In genomic region chr16:74451951-74452758, GRCh38 we compare ENCODE assay signal across 10 cellular contexts. TPM values are rescaled to one million over a fixed set of nuclear protein-coding genes. Genes with fewer than 3 reads are reported as not detected.
DNase-seq lines count a peak whose midpoint lies in the region; ATAC-seq and TF ChIP-seq lines count a peak whose summit lies in the region.
"Had no signal": no experiment of that assay in that cellular context is flagged by ENCODE, and none has a peak within 500 bp of the region (broad histone marks: within the 10 kb centered on the region; RNA-seq: fewer than 3 reads in every experiment).

No MANE protein-coding gene starts in this region.

- POLR2A ChIA-PET in PC-9 (lab: Charles Lee; ENCODE audit: unreplicated experiment): no interaction called here
- POLR2A ChIA-PET in CD4-positive, alpha-beta T cell (lab: Charles Lee): no interaction called here
- POLR2A ChIA-PET in activated CD4-positive, alpha-beta T cell treated with anti-CD3 and anti-CD28 coated beads for 36 hours (lab: Charles Lee): no interaction called here

- H3K27ac ChIP-seq in PC-9: no peak overlapping the region
- peak overlapping the region; percentile 24 for H3K27ac ChIP-seq in vagina
- H3K27ac ChIP-seq in CD4-positive, alpha-beta T cell (ENCODE audit: low read depth, low read length): no peak overlapping the region

- no peak for DNase-seq in stimulated activated naive CD8-positive, alpha-beta T cell treated with anti-CD3 and anti-CD28 coated beads, Interleukin-15, Interleukin-2, amounts not matched to agents 100 U/mL and 50 U/mL, for 24 hours
- DNase-seq in stimulated activated naive CD8-positive, alpha-beta T cell treated with anti-CD3 and anti-CD28 coated beads, Interleukin-15, amount 100 ng/mL, for 72 hours: no peak
- DNase-seq in PC-9 (no peak), vagina (ENCODE audit: extremely low spot score in 2 of 2) (no peak), NCI-H187 (lab: John Stamatoyannopoulos, UW) (no peak)
- DNase-seq in CD4-positive, alpha-beta T cell: no peak
- no peak for DNase-seq in activated CD4-positive, alpha-beta T cell treated with anti-CD3 and anti-CD28 coated beads for 36 hours
- DNase-seq: NCI-H2081 had no signal

- H3K4me3 Mint-ChIP-seq in stimulated activated naive CD8-positive, alpha-beta T cell treated with anti-CD3 and anti-CD28 coated beads, Interleukin-15, amount 100 ng/mL, for 72 hours: no peak overlapping the region
- H3K4me3 Mint-ChIP-seq in CD4-positive, alpha-beta T cell: no peak overlapping the region
- H3K4me3 Mint-ChIP-seq in activated CD4-positive, alpha-beta T cell treated with anti-CD3 and anti-CD28 coated beads for 36 hours: no peak overlapping the region

- intact Hi-C loops in PC-9 (cut with micrococcal nuclease; ENCODE audit: unreplicated experiment): no loop called here
- intact Hi-C loops in vagina (cut with DNase I): loop anchor here (10.0 kb wide), 1 partner anchor 1327 kb away; no protein-coding TSS in a partner anchor
- intact Hi-C loops in CD4-positive, alpha-beta T cell (cut with DNase I, micrococcal nuclease): no loop called here
- intact Hi-C loops in activated CD4-positive, alpha-beta T cell treated with anti-CD3 and anti-CD28 coated beads for 36 hours (cut with DNase I, micrococcal nuclease): no loop called here

- peaks cover 28% of the 10 kb centered on the region; the same call in 1 of the 2 replicates for H3F3A ChIP-seq in PC-9 (ENCODE audit: insufficient read depth, low read depth)

- H3K27ac Mint-ChIP-seq in stimulated activated naive CD8-positive, alpha-beta T cell treated with anti-CD3 and anti-CD28 coated beads, Interleukin-15, amount 100 ng/mL, for 72 hours: peak overlapping the region in 1 of 2 donors; percentile 59
- no peak overlapping the region for H3K27ac Mint-ChIP-seq in CD4-positive, alpha-beta T cell
- no peak overlapping the region for H3K27ac Mint-ChIP-seq in activated CD4-positive, alpha-beta T cell treated with anti-CD3 and anti-CD28 coated beads for 36 hours

- no peaks in the 10 kb centered on the region for H4K20me1 ChIP-seq in PC-9 (ENCODE audit: insufficient read depth)

- H3K9me3 ChIP-seq in PC-9 (ENCODE audit: insufficient read depth, low read depth) (no peaks in the 10 kb centered on the region), vagina (no peaks in the 10 kb centered on the region)
- no peaks in the 10 kb centered on the region for H3K9me3 ChIP-seq in CD4-positive, alpha-beta T cell (ENCODE audit: control insufficient read depth, low read length)

- no peaks in the 10 kb centered on the region for H3K27me3 Mint-ChIP-seq in stimulated activated naive CD8-positive, alpha-beta T cell treated with anti-CD3 and anti-CD28 coated beads, Interleukin-15, amount 100 ng/mL, for 72 hours
- H3K27me3 Mint-ChIP-seq in CD4-positive, alpha-beta T cell: no peaks in the 10 kb centered on the region
- H3K27me3 Mint-ChIP-seq in activated CD4-positive, alpha-beta T cell treated with anti-CD3 and anti-CD28 coated beads for 36 hours: no peaks in the 10 kb centered on the region

- TSS peak; percentile 18 for BruUV-seq in PC-9 (replicated peaks; lab: Mats Ljungman, UMichigan)

- H3K27me3 ChIP-seq in PC-9 (ENCODE audit: insufficient read depth, low read depth) (no peaks in the 10 kb centered on the region), vagina (no peaks in the 10 kb centered on the region)
- no peaks in the 10 kb centered on the region for H3K27me3 ChIP-seq in CD4-positive, alpha-beta T cell (ENCODE audit: control insufficient read depth, insufficient read depth, low read length)

- H2AFZ ChIP-seq in PC-9: no peak overlapping the region

- no peak overlapping the region for H3K4me2 ChIP-seq in PC-9

- TF ChIP-seq CTCF in PC-9 (conservative IDR thresholded peaks at IDR 0.05) (no peak), vagina (IDR thresholded peaks at IDR 0.05) (no peak)
- TF ChIP-seq CTCF in CD4-positive, alpha-beta T cell (IDR thresholded peaks at IDR 0.05): no peak

- H3K9me3 Mint-ChIP-seq in stimulated activated naive CD8-positive, alpha-beta T cell treated with anti-CD3 and anti-CD28 coated beads, Interleukin-15, amount 100 ng/mL, for 72 hours: no peaks in the 10 kb centered on the region
- no peaks in the 10 kb centered on the region for H3K9me3 Mint-ChIP-seq in CD4-positive, alpha-beta T cell
- H3K9me3 Mint-ChIP-seq in activated CD4-positive, alpha-beta T cell treated with anti-CD3 and anti-CD28 coated beads for 36 hours (ENCODE audit: low read depth): no peaks in the 10 kb centered on the region

- H3K4me3 ChIP-seq in PC-9: no peak overlapping the region
- no peak overlapping the region for H3K4me3 ChIP-seq in vagina

- peaks cover 87% of the 10 kb centered on the region for H3K36me3 Mint-ChIP-seq in CD4-positive, alpha-beta T cell (ENCODE audit: low read depth)
- peaks cover 38% of the 10 kb centered on the region for H3K36me3 Mint-ChIP-seq in activated CD4-positive, alpha-beta T cell treated with anti-CD3 and anti-CD28 coated beads for 36 hours (ENCODE audit: low read depth)

- CTCF ChIA-PET in PC-9 (lab: Charles Lee): no interaction called here
- CTCF ChIA-PET in CD4-positive, alpha-beta T cell (lab: Charles Lee): no interaction called here
- CTCF ChIA-PET in activated CD4-positive, alpha-beta T cell treated with anti-CD3 and anti-CD28 coated beads for 36 hours (lab: Charles Lee): no interaction called here

- ATAC-seq in stimulated activated naive CD8-positive, alpha-beta T cell treated with anti-CD3 and anti-CD28 coated beads, Interleukin-15, Interleukin-2, amounts not matched to agents 100 U/mL and 50 U/mL, for 24 hours: peak; percentile 20
- ATAC-seq in stimulated activated naive CD8-positive, alpha-beta T cell treated with anti-CD3 and anti-CD28 coated beads, Interleukin-15, amount 100 ng/mL, for 72 hours: no peak
- peak; percentile 88 for ATAC-seq in HG02763 (IDR thresholded peaks at IDR 0.05; ENCODE audit: unreplicated experiment)
- ATAC-seq in CD4-positive, alpha-beta T cell (ENCODE audit: poor library complexity): no peak
- ATAC-seq in activated CD4-positive, alpha-beta T cell treated with anti-CD3 and anti-CD28 coated beads for 36 hours: no peak

- H3K9me2 ChIP-seq in PC-9 (ENCODE audit: insufficient read depth): no peaks in the 10 kb centered on the region

- no peaks in the 10 kb centered on the region for H3K79me2 ChIP-seq in PC-9 (ENCODE audit: low read depth)

- H3K36me3 ChIP-seq in PC-9 (ENCODE audit: low read depth) (peaks cover 10% of the 10 kb centered on the region; the same call in 1 of the 2 replicates), vagina (peaks cover 0 to 47% of the 10 kb centered on the region in 2 donors)

- H3K4me1 ChIP-seq in PC-9 (replicated peaks; ENCODE audit: insufficient read depth): peaks cover 37% of the 10 kb centered on the region
- H3K4me1 ChIP-seq in vagina: peaks cover 39% of the 10 kb centered on the region

- H3K4me1 Mint-ChIP-seq in stimulated activated naive CD8-positive, alpha-beta T cell treated with anti-CD3 and anti-CD28 coated beads, Interleukin-15, amount 100 ng/mL, for 72 hours: no peaks in the 10 kb centered on the region
- no peaks in the 10 kb centered on the region for H3K4me1 Mint-ChIP-seq in CD4-positive, alpha-beta T cell (ENCODE audit: low read depth)
- H3K4me1 Mint-ChIP-seq in activated CD4-positive, alpha-beta T cell treated with anti-CD3 and anti-CD28 coated beads for 36 hours: no peaks in the 10 kb centered on the region

- no peak for TF ChIP-seq POLR2A in vagina (IDR thresholded peaks at IDR 0.05)

RNA-seq across cellular contexts. Expression of gene CLEC18B, which starts 30.9 kb away (rescaled TPM):
- total RNA-seq in PC-9 (2021) (0.58 and 2.2 TPM in 2 replicates), vagina (6.4 TPM)
- 1 to 10 TPM; 1.1 TPM for total RNA-seq in CD4-positive, alpha-beta T cell
- total RNA-seq in activated CD4-positive, alpha-beta T cell treated with anti-CD3 and anti-CD28 coated beads for 36 hours: under 1 TPM in 1 of 2 experiments, not detected in 1; 0.23 TPM
- total RNA-seq: fibroblast of villous mesenchyme had no signal

Comparison
In these comparisons a context has a peak if more than half of its experiments do, and no peak if none do; other contexts are left out.
1. ATAC-seq: peak in stimulated activated naive CD8-positive, alpha-beta T cell treated with anti-CD3 and anti-CD28 coated beads, Interleukin-15, Interleukin-2, amounts not matched to agents 100 U/mL and 50 U/mL, for 24 hours (single experiment) and HG02763 (single experiment); none in stimulated activated naive CD8-positive, alpha-beta T cell treated with anti-CD3 and anti-CD28 coated beads, Interleukin-15, amount 100 ng/mL, for 72 hours (single experiment), CD4-positive, alpha-beta T cell (single experiment) and activated CD4-positive, alpha-beta T cell treated with anti-CD3 and anti-CD28 coated beads for 36 hours (single experiment).